10 cellular contexts compared by ENCODE assay signal in the genomic region with DNA sequence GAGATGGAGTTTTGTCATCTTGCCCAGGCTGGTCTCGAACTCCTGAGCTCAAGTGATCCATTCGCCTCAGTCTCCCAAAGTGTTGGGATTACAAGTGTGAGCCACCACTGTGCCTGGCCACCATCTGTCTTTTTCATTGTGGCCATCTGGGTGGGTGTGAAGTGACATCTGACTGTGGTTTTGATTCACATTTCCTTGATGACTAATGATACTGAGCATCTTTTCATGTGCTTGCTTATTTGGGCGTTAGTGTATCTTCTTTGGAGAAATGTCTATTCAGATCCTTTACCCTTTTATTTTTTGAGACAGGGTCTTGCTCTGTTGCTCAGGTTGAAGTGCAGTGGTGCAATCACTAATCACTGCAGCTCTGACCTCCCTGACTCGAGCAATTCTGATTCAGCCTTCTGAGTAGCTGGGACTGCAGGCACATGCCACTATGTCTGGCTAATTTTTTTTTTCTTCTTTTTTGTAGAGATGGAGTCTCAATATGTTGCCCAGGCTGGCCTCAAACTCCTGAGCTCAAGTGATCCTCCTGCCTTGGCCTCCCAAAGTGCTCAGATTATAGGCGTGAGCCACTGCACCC. TPM values are rescaled to one million over a fixed set of nuclear protein-coding genes. Genes with fewer than 3 reads are reported as not detected.
A peak's percentile ranks its signal among the peaks of the same experiment; 100 is the strongest.
DNase-seq lines count a peak whose midpoint lies in the region; TF ChIP-seq lines count a peak whose summit lies in the region.
"Had no signal": no experiment of that assay in that cellular context is flagged by ENCODE, and none has a peak within 500 bp of the region (broad histone marks: within the 10 kb centered on the region; RNA-seq: fewer than 3 reads in every experiment).

No MANE protein-coding gene starts in this region.

- no peaks in the 10 kb centered on the region for H3K4me1 ChIP-seq in neuronal stem cell (ENCODE audit: control insufficient read depth in 2 of 2, insufficient read depth in 1 of 2, low read depth in 1 of 2, low read length in 2 of 2)
- peaks cover 0 to 24% (median 5%) of the 10 kb centered on the region in 4 donors for H3K4me1 ChIP-seq in tibial nerve

- H3K9me3 ChIP-seq in neuronal stem cell (replicated peaks in 1 of 2; ENCODE audit: control insufficient read depth in 2 of 2, insufficient read depth in 1 of 2, low read depth in 1 of 2, low read length in 2 of 2) (no peaks in the 10 kb centered on the region), tibial nerve (no peaks in the 10 kb centered on the region)

- no peak overlapping the region for H3K4ac ChIP-seq in neuronal stem cell (ENCODE audit: low read length)

- no peak overlapping the region for H3K9ac ChIP-seq in neuronal stem cell (ENCODE audit: low read depth, low read length, poor library complexity)

- no peak overlapping the region for H3K18ac ChIP-seq in neuronal stem cell (ENCODE audit: low read length)

- no peak overlapping the region for H3K4me2 ChIP-seq in neuronal stem cell (ENCODE audit: insufficient read depth, low read length, poor library complexity, severe bottlenecking)

- TF ChIP-seq EP300 in tibial nerve (IDR thresholded peaks at IDR 0.05), result no peak

- H3K4me3 ChIP-seq in neuronal stem cell (ENCODE audit: low read length in 2 of 2), result no peak overlapping the region
- no peak overlapping the region for H3K4me3 ChIP-seq in tibial nerve

- no peak overlapping the region for H2BK12ac ChIP-seq in neuronal stem cell (ENCODE audit: low read length)

- H2BK5ac ChIP-seq in neuronal stem cell (ENCODE audit: low read length), result no peak overlapping the region

- no peak overlapping the region for H2AK5ac ChIP-seq in neuronal stem cell (ENCODE audit: low read depth, low read length)

- in situ Hi-C loops in Caki2 (cut with HindIII; ENCODE audit: low pct_unique_long_range_greater_than_20kb, low sequenced_read_pairs), result no loop called here

- H3K27ac ChIP-seq in neuronal stem cell (replicated peaks; ENCODE audit: low read length), result no peak overlapping the region
- no peak overlapping the region for H3K27ac ChIP-seq in tibial nerve

- H2BK15ac ChIP-seq in neuronal stem cell (ENCODE audit: low read length), result no peak overlapping the region

- H3K27me3 ChIP-seq in neuronal stem cell (ENCODE audit: control insufficient read depth in 3 of 3, insufficient read depth in 3 of 3, low read depth in 1 of 3, low read length in 3 of 3) (no peaks in the 10 kb centered on the region), tibial nerve (no peaks in the 10 kb centered on the region)

- no CpG with 5 or more reads among the region's 5 CpGs for WGBS in neuronal stem cell (ENCODE audit: extremely low coverage in 2 of 2, insufficient read length in 2 of 2, insufficient replicate concordance in 1 of 2), 2 donors
- WGBS in tibial nerve, 2 donors, result 90 to 92% methylated on average over 5 of the region's 5 CpGs

- no peak for TF ChIP-seq POLR2A in tibial nerve (IDR thresholded peaks at IDR 0.05)

- peaks cover 40% of the 10 kb centered on the region for H3K36me3 Mint-ChIP-seq in HFFc6 (ENCODE audit: low read depth)
- peaks cover 55% of the 10 kb centered on the region for H3K36me3 Mint-ChIP-seq in activated T-cell treated with anti-CD3 and anti-CD28 coated beads, Interleukin-2, amount 50 U/mL, for 24 hours (ENCODE audit: low read depth)

- H3K36me3 ChIP-seq in neuronal stem cell (replicated peaks in 1 of 2; ENCODE audit: control insufficient read depth in 2 of 2, insufficient read depth in 2 of 2, low read length in 2 of 2) (peaks cover 0 to 7% of the 10 kb centered on the region in 2 donors), tibial nerve (peaks cover 0 to 20% (median 0%) of the 10 kb centered on the region in 3 donors)

- peak; percentile 36 for DNase-seq in Caki2 (ENCODE audit: low read depth)
- DNase-seq in HFFc6, result peak; percentile 62
- peak; percentile 26 for DNase-seq in activated T-cell treated with anti-CD3 and anti-CD28 coated beads, Interleukin-2, amount 50 U/mL, for 24 hours
- DNase-seq in islet precursor cell, result peak; percentile 32
- no peak for DNase-seq in neuronal stem cell (ENCODE audit: low spot score)
- no peak for DNase-seq in NCI-H187 treated with DMSO at 0.1 percent for 48 hours (lab: John Stamatoyannopoulos, UW)
- DNase-seq in tibial nerve (ENCODE audit: low spot score in 2 of 2), result no peak
- DNase-seq in NCI-H510A (lab: John Stamatoyannopoulos, UW), result no peak
- DNase-seq: H9, kidney had no signal

- H3K14ac ChIP-seq in neuronal stem cell (ENCODE audit: low read length), result no peak overlapping the region

- H3K9me3 Mint-ChIP-seq in HFFc6, result no peaks in the 10 kb centered on the region
- H3K9me3 Mint-ChIP-seq in activated T-cell treated with anti-CD3 and anti-CD28 coated beads, Interleukin-2, amount 50 U/mL, for 24 hours, result peaks cover 2% of the 10 kb centered on the region
- H3K9me3 Mint-ChIP-seq: H9 had no signal

- H4K8ac ChIP-seq in neuronal stem cell (ENCODE audit: low read depth, low read length), result no peak overlapping the region

- H3K27me3 Mint-ChIP-seq in HFFc6 (ENCODE audit: insufficient read depth), result no peaks in the 10 kb centered on the region
- H3K27me3 Mint-ChIP-seq in activated T-cell treated with anti-CD3 and anti-CD28 coated beads, Interleukin-2, amount 50 U/mL, for 24 hours, result no peaks in the 10 kb centered on the region

- H3K79me1 ChIP-seq in neuronal stem cell (ENCODE audit: low read depth, low read length), result no peaks in the 10 kb centered on the region

- TF ChIP-seq CTCF in HFFc6 (IDR thresholded peaks at IDR 0.05) (no peak), tibial nerve (IDR thresholded peaks at IDR 0.05) (no peak)

- peak overlapping the region; percentile 20; the same call in 1 of the 2 replicates for H3K27ac Mint-ChIP-seq in HFFc6
- peak overlapping the region; percentile 44 for H3K27ac Mint-ChIP-seq in activated T-cell treated with anti-CD3 and anti-CD28 coated beads, Interleukin-2, amount 50 U/mL, for 24 hours
- H3K27ac Mint-ChIP-seq: H9 had no signal

- no peak overlapping the region for H4K91ac ChIP-seq in neuronal stem cell (ENCODE audit: low read depth, low read length, poor library complexity)

- H3K4me1 Mint-ChIP-seq in HFFc6 (ENCODE audit: low read depth), result peaks cover 22% of the 10 kb centered on the region
- H3K4me1 Mint-ChIP-seq in activated T-cell treated with anti-CD3 and anti-CD28 coated beads, Interleukin-2, amount 50 U/mL, for 24 hours (ENCODE audit: low read depth), result peaks cover 14% of the 10 kb centered on the region
- H3K4me1 Mint-ChIP-seq: H9 had no signal

- no peak overlapping the region for H3K4me3 Mint-ChIP-seq in HFFc6
- no peak overlapping the region for H3K4me3 Mint-ChIP-seq in activated T-cell treated with anti-CD3 and anti-CD28 coated beads, Interleukin-2, amount 50 U/mL, for 24 hours
- H3K4me3 Mint-ChIP-seq: H9 had no signal

- H2AFZ ChIP-seq in neuronal stem cell (ENCODE audit: low read length), result no peak overlapping the region

- H2BK120ac ChIP-seq in neuronal stem cell (ENCODE audit: low read depth, low read length), result no peak overlapping the region

- H3K23ac ChIP-seq in neuronal stem cell (ENCODE audit: low read depth, low read length, poor library complexity), result no peak overlapping the region

RNA-seq across cellular contexts. Expression of gene ERN1, which starts 54.0 kb away (rescaled TPM):
- 0.46 and 1.2 TPM in 2 replicates for total RNA-seq in Caki2 (2014; rRNA removed; shearing (Covaris generic); ENCODE audit: low replicate concordance)
- total RNA-seq in HFFc6 (2021; fragmentation: NEBNext Ultra II Directional; extraction: Animal tissue kit (Norgen Biotek cat#: 25700)), result 10 to 100 TPM in 2 of 6 experiments, 1 to 10 TPM in 4; 6.8 to 12.8 (median 7.9) TPM
- 3.0 TPM for polyA plus RNA-seq in neuronal stem cell (2013, experiment 1 of 2)
- 2.7 TPM for polyA plus RNA-seq in neuronal stem cell (2013, experiment 2 of 2)
- total RNA-seq in tibial nerve, result 10 to 100 TPM in 3 of 4 donors, 1 to 10 TPM in 1; 8.7 to 17.7 (median 13.5) TPM

Comparison
In these comparisons a context has a peak if more than half of its experiments do, and no peak if none do; other contexts are left out.
1. DNase-seq: peak in Caki2 (single experiment), HFFc6 (single experiment), activated T-cell treated with anti-CD3 and anti-CD28 coated beads, Interleukin-2, amount 50 U/mL, for 24 hours (single experiment) and islet precursor cell (single experiment); none in neuronal stem cell (single experiment), NCI-H187 treated with DMSO at 0.1 percent for 48 hours (single experiment), tibial nerve (0 of 2) and NCI-H510A (single experiment).